8 cellular contexts compared by ENCODE assay signal in the genomic region with DNA sequence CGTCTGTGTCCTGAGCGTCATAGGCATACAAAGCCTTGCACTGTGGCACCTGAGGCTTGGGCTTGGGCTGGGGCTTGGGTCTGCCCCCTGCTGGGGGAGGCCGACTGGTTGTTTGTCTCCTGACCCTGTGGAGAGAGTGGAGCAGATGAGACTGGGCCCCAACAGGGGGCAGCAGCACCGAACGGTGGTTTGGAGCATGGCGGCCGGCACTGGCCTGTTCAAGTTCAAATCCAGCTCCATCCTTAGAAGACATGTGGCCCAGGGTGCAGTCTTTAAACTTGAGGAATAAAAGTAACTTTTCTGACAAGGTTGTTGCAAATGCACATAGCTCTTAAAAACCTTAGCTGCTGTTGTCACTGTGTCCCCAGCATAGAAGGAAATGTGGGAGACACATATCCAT. TPM values are rescaled to one million over a fixed set of nuclear protein-coding genes. Genes with fewer than 3 reads are reported as not detected.
DNase-seq lines count a peak whose midpoint lies in the region; ATAC-seq, FAIRE-seq and TF ChIP-seq lines count a peak whose summit lies in the region.

No MANE protein-coding gene starts in this region.

- H3K27me3 Mint-ChIP-seq in activated CD4-positive, alpha-beta T cell treated with anti-CD3 and anti-CD28 coated beads, Interleukin-2, amount 10 ng/mL, durations not matched to agents 24 days and 14 days = no peaks in the 10 kb centered on the region
- no peaks in the 10 kb centered on the region for H3K27me3 Mint-ChIP-seq in natural killer cell treated with Interleukin-12 subunit alpha and Interleukin-12 subunit beta and Interleukin-15 and Interleukin-18, amount 100 ng/mL, for 72 hours

- CTCF ChIA-PET in H1 (lab: Charles Lee; ENCODE audit: partially characterized antibody) = interaction anchor here (0.7 to 2.2 kb wide), 17 partner anchors 9 to 922 kb away, joined by 3 to 10 read pairs (median 4); no protein-coding TSS in a partner anchor

- peak overlapping the region; percentile 73 for H3K27ac Mint-ChIP-seq in activated CD4-positive, alpha-beta T cell treated with anti-CD3 and anti-CD28 coated beads, Interleukin-2, amount 10 ng/mL, durations not matched to agents 24 days and 14 days
- no peak overlapping the region for H3K27ac Mint-ChIP-seq in natural killer cell treated with Interleukin-12 subunit alpha and Interleukin-12 subunit beta and Interleukin-15 and Interleukin-18, amount 100 ng/mL, for 72 hours

- 0 out of 2 replicates have a peak, but pooled peaks cover 3% of the 10 kb centered on the region for H3K79me1 ChIP-seq in H1 (ENCODE audit: low read depth, low read length)

- no peak overlapping the region for H3K4me3 ChIP-seq in AG10803 (ENCODE audit: low read length)
- H3K4me3 ChIP-seq in MM.1S (ENCODE audit: low read length) = no peak overlapping the region
- no peak overlapping the region for H3K4me3 ChIP-seq in H1 (ENCODE audit: extremely low read depth in 1 of 4, insufficient read depth in 2 of 4, low read depth in 3 of 4, low read length in 4 of 4)
- no peak overlapping the region for H3K4me3 ChIP-seq in uterus

- H3F3A ChIP-seq in MM.1S (ENCODE audit: insufficient read depth, low read length) = no peaks in the 10 kb centered on the region

- no peaks in the 10 kb centered on the region for H3K9me3 Mint-ChIP-seq in activated CD4-positive, alpha-beta T cell treated with anti-CD3 and anti-CD28 coated beads, Interleukin-2, amount 10 ng/mL, durations not matched to agents 24 days and 14 days
- H3K9me3 Mint-ChIP-seq in natural killer cell treated with Interleukin-12 subunit alpha and Interleukin-12 subunit beta and Interleukin-15 and Interleukin-18, amount 100 ng/mL, for 72 hours = no peaks in the 10 kb centered on the region

- POLR2A ChIA-PET in H1 (lab: Charles Lee; ENCODE audit: partially characterized antibody) = interaction anchor here (0.6 to 1.2 kb wide), 3 partner anchors 12 to 254 kb away, joined by 3 to 6 read pairs (median 3); no protein-coding TSS in a partner anchor

- WGBS in H1 (ENCODE audit: extremely low coverage in 1 of 2, insufficient coverage in 1 of 2, insufficient read length in 1 of 2, insufficient replicate concordance in 2 of 2, low coverage in 1 of 2, low lambda C conversion rate in 2 of 2, missing lambda C conversion rate in 1 of 2), 2 experiments = 86% methylated on average over 7 of the region's 7 CpGs; no CpG with 5 or more reads in 1 of the 2 experiments

- no peak overlapping the region for H2AFZ ChIP-seq in MM.1S (ENCODE audit: low read length)
- H2AFZ ChIP-seq in H1 (ENCODE audit: low read length) = no peak overlapping the region

- H3K9ac ChIP-seq in MM.1S (ENCODE audit: low read length) (no peak overlapping the region), H1 (replicated peaks in 1 of 4; ENCODE audit: extremely low read depth in 1 of 4, low read depth in 3 of 4, low read length in 3 of 4) (no peak overlapping the region)

- no peak overlapping the region for H2BK120ac ChIP-seq in H1 (replicated peaks; ENCODE audit: low read depth, low read length)

- peak overlapping the region; percentile 8 for H3K4me3 Mint-ChIP-seq in activated CD4-positive, alpha-beta T cell treated with anti-CD3 and anti-CD28 coated beads, Interleukin-2, amount 10 ng/mL, durations not matched to agents 24 days and 14 days
- H3K4me3 Mint-ChIP-seq in natural killer cell treated with Interleukin-12 subunit alpha and Interleukin-12 subunit beta and Interleukin-15 and Interleukin-18, amount 100 ng/mL, for 72 hours = no peak overlapping the region

- H3K36me3 Mint-ChIP-seq in activated CD4-positive, alpha-beta T cell treated with anti-CD3 and anti-CD28 coated beads, Interleukin-2, amount 10 ng/mL, durations not matched to agents 24 days and 14 days (ENCODE audit: low read depth) = peaks cover 58% of the 10 kb centered on the region
- H3K36me3 Mint-ChIP-seq in natural killer cell treated with Interleukin-12 subunit alpha and Interleukin-12 subunit beta and Interleukin-15 and Interleukin-18, amount 100 ng/mL, for 72 hours = no peaks in the 10 kb centered on the region

- H3K27me3 ChIP-seq in MM.1S (replicated peaks; ENCODE audit: insufficient read depth, low read length) = no peaks in the 10 kb centered on the region
- no peaks in the 10 kb centered on the region for H3K27me3 ChIP-seq in H1 (replicated peaks in 1 of 4; ENCODE audit: control insufficient read depth in 3 of 4, extremely low read depth in 1 of 4, insufficient read depth in 3 of 4, low read length in 3 of 4)
- no peaks in the 10 kb centered on the region for H3K27me3 ChIP-seq in uterus

- H3K23ac ChIP-seq in H1 (ENCODE audit: insufficient read length) = no peak overlapping the region

- H4K20me1 ChIP-seq in MM.1S (ENCODE audit: insufficient read depth, low read length) (no peaks in the 10 kb centered on the region), H1 (replicated peaks in 1 of 2; ENCODE audit: control insufficient read depth in 1 of 2, insufficient read depth in 2 of 2, low read length in 2 of 2) (no peaks in the 10 kb centered on the region)

- no peaks in the 10 kb centered on the region for H3K9me2 ChIP-seq in MM.1S (replicated peaks; ENCODE audit: insufficient read depth, low read length)

- peak; percentile 44 for TF ChIP-seq CTCF in AG10803 (conservative IDR thresholded peaks at IDR 0.05; ENCODE audit: low read length)
- TF ChIP-seq CTCF in MM.1S (IDR thresholded peaks at IDR 0.05; ENCODE audit: low read length) = peak; percentile 71
- peak; percentile 76 to 97 (median 81) for TF ChIP-seq CTCF in H1 (IDR thresholded peaks at IDR 0.05; ENCODE audit: control extremely low read depth in 1 of 3, insufficient read depth in 1 of 3, low read depth in 1 of 3, low read length in 3 of 3)
- TF ChIP-seq CTCF in uterus (IDR thresholded peaks at IDR 0.05) = peak in 3 of 4 experiments; percentile 25 to 35 (median 31)

- H3K23me2 ChIP-seq in H1 (ENCODE audit: low read depth, low read length) = no peaks in the 10 kb centered on the region; the same call in 1 of the 2 replicates

- H2BK15ac ChIP-seq in H1 (ENCODE audit: low read length) = no peak overlapping the region

- H3K36me3 ChIP-seq in MM.1S (replicated peaks; ENCODE audit: insufficient read depth, low read length) (peaks cover 3% of the 10 kb centered on the region), H1 (ENCODE audit: control insufficient read depth in 2 of 4, insufficient read depth in 4 of 4, low read length in 3 of 4) (peaks cover 9 to 49% (median 27%) of the 10 kb centered on the region in 4 experiments), uterus (no peaks in the 10 kb centered on the region)

- H2BK20ac ChIP-seq in H1 (ENCODE audit: low read length) = no peak overlapping the region

- TF ChIP-seq RAD21 in H1 (IDR thresholded peaks at IDR 0.05 in 1 of 2, conservative IDR thresholded peaks at IDR 0.05 in 1 of 2; ENCODE audit: low read depth in 2 of 2, low read length in 2 of 2) = peak; percentile 52 to 65

- H4K5ac ChIP-seq in H1 (ENCODE audit: insufficient read length, low read depth, low read length) = no peak overlapping the region

- H3K4ac ChIP-seq in H1 (replicated peaks; ENCODE audit: insufficient read length, low read depth, low read length) = no peak overlapping the region

- H3K18ac ChIP-seq in H1 (ENCODE audit: extremely low read depth, low read length) = no peak overlapping the region

- no peak overlapping the region for H3K14ac ChIP-seq in H1 (ENCODE audit: insufficient read length)

- ATAC-seq in natural killer cell treated with Interleukin-12 subunit alpha and Interleukin-12 subunit beta and Interleukin-15 and Interleukin-18, amount 100 ng/mL, for 72 hours = peak; percentile 75 to 78
- no peak for ATAC-seq in HG03039 (IDR thresholded peaks at IDR 0.05; ENCODE audit: unreplicated experiment)

- no peaks in the 10 kb centered on the region for H3K9me3 ChIP-seq in MM.1S (replicated peaks; ENCODE audit: insufficient read depth, low read length)
- H3K9me3 ChIP-seq in H1 (ENCODE audit: insufficient read depth in 2 of 2, low read depth in 1 of 2, low read length in 1 of 2) = no peaks in the 10 kb centered on the region
- no peaks in the 10 kb centered on the region for H3K9me3 ChIP-seq in uterus

- no peak overlapping the region for H4K8ac ChIP-seq in H1 (ENCODE audit: extremely low read depth, insufficient read depth, low read length)

- no peak overlapping the region for H3K4me2 ChIP-seq in MM.1S (ENCODE audit: low read depth, low read length)
- H3K4me2 ChIP-seq in H1 (ENCODE audit: insufficient read depth in 1 of 2, low read depth in 2 of 2, low read length in 2 of 2) = no peak overlapping the region

- DNase-seq in AG10803 (ENCODE audit: low read depth) = peak; percentile 24
- DNase-seq in GM19238 (ENCODE audit: insufficient read length, low spot score) = peak; percentile 72
- DNase-seq in MM.1S = peak; percentile 67
- peak; percentile 84 for DNase-seq in activated CD4-positive, alpha-beta T cell treated with anti-CD3 and anti-CD28 coated beads, Interleukin-2, amount 10 ng/mL, durations not matched to agents 24 days and 14 days
- peak; percentile 66 to 83 for DNase-seq in H1 (ENCODE audit: low read depth in 1 of 2, low spot score in 2 of 2)
- DNase-seq in natural killer cell treated with Interleukin-12 subunit alpha and Interleukin-12 subunit beta and Interleukin-15 and Interleukin-18, amount 100 ng/mL, for 72 hours (ENCODE audit: low spot score) = no peak
- DNase-seq in uterus = peak in 1 of 2 donors; percentile 20

- H2BK5ac ChIP-seq in H1 (ENCODE audit: low read depth, low read length) = no peak overlapping the region

- H2BK12ac ChIP-seq in H1 (ENCODE audit: low read depth, low read length) = no peak overlapping the region

- H4K91ac ChIP-seq in H1 (replicated peaks; ENCODE audit: insufficient read length, low read length) = no peak overlapping the region

- peaks cover 42% of the 10 kb centered on the region for H3K4me1 Mint-ChIP-seq in activated CD4-positive, alpha-beta T cell treated with anti-CD3 and anti-CD28 coated beads, Interleukin-2, amount 10 ng/mL, durations not matched to agents 24 days and 14 days
- H3K4me1 Mint-ChIP-seq in natural killer cell treated with Interleukin-12 subunit alpha and Interleukin-12 subunit beta and Interleukin-15 and Interleukin-18, amount 100 ng/mL, for 72 hours (ENCODE audit: low read depth in 2 of 2) = peaks cover 7 to 9% of the 10 kb centered on the region in 2 donors

- TF ChIP-seq POLR2A in H1 (IDR thresholded peaks at IDR 0.05; ENCODE audit: control extremely low read depth in 1 of 2, low read depth in 2 of 2, low read length in 2 of 2) (no peak), uterus (IDR thresholded peaks at IDR 0.05) (no peak)

- H3K79me2 ChIP-seq in MM.1S (ENCODE audit: low read length) (no peaks in the 10 kb centered on the region), H1 (ENCODE audit: control insufficient read depth in 1 of 2, insufficient read depth in 2 of 2, low read length in 2 of 2) (no peaks in the 10 kb centered on the region)

- no peak overlapping the region for H3K56ac ChIP-seq in H1 (replicated peaks; ENCODE audit: insufficient read length, low read depth, low read length)

- H3K27ac ChIP-seq in MM.1S (ENCODE audit: low read length) (no peak overlapping the region), H1 (ENCODE audit: low read depth, low read length) (no peak overlapping the region), uterus (no peak overlapping the region)

- no peak overlapping the region for H2AK5ac ChIP-seq in H1 (ENCODE audit: low read depth, low read length)

- H3K4me1 ChIP-seq in MM.1S (ENCODE audit: low read length) = no peaks in the 10 kb centered on the region
- no peaks in the 10 kb centered on the region for H3K4me1 ChIP-seq in H1 (replicated peaks in 1 of 4; ENCODE audit: control insufficient read depth in 3 of 4, insufficient read depth in 4 of 4, low read length in 3 of 4)
- H3K4me1 ChIP-seq in uterus = no peaks in the 10 kb centered on the region

- peak; percentile 32 for FAIRE-seq in H1 (lab: Jason Lieb, UNC)

- TF ChIP-seq EP300 in H1 (IDR thresholded peaks at IDR 0.05; ENCODE audit: borderline replicate concordance in 1 of 2, low read depth in 2 of 2, low read length in 2 of 2) = no peak

- intact Hi-C loops in activated CD4-positive, alpha-beta T cell treated with anti-CD3 and anti-CD28 coated beads, Interleukin-2, amount 10 ng/mL, durations not matched to agents 24 days and 14 days (cut with micrococcal nuclease) = loop anchor here (5.0 kb wide), 1 partner anchor 156 kb away; no protein-coding TSS in a partner anchor
- intact Hi-C loops in uterus (cut with DNase I; ENCODE audit: low total_unique reads) = no loop called here

RNA-seq across cellular contexts. Expression of a gene that starts 33.3 kb away (rescaled TPM):
- 38.6 and 39.2 TPM in 2 replicates for total RNA-seq in activated CD4-positive, alpha-beta T cell treated with anti-CD3 and anti-CD28 coated beads, Interleukin-2, amount 10 ng/mL, durations not matched to agents 24 days and 14 days
- total RNA-seq in H1 (2021; fragmentation: NEBNext Ultra II Directional; extraction: Animal tissue kit (Norgen Biotek cat#: 25700)) = 92.1 and 93.6 TPM in 2 replicates
- polyA plus RNA-seq in H1 (2011; rRNA removed) = 70.7 and 76.0 TPM in 2 replicates
- 112 TPM for polyA plus RNA-seq in H1 (2011; cell fraction: cytosol; rRNA removed)
- 37.2 TPM for polyA plus RNA-seq in H1 (2011; cell fraction: nucleus; rRNA removed)
- polyA plus RNA-seq in H1 (2012, experiment 1 of 2) = 92.3 to 131 TPM (median 97.7 TPM) in 4 replicates
- 29.6 TPM for polyA plus RNA-seq in H1 (2012, experiment 2 of 2)
- polyA plus RNA-seq in H1 (2013, experiment 1 of 2) = 80.0 TPM
- polyA plus RNA-seq in H1 (2013, experiment 2 of 2) = 75.3 TPM
- 65.5 and 66.2 TPM in 2 replicates for polyA minus RNA-seq in H1 (2011; rRNA and poly(A)+ RNA removed)
- 61.4 TPM for polyA minus RNA-seq in H1 (2011; cell fraction: cytosol; rRNA and poly(A)+ RNA removed)
- polyA minus RNA-seq in H1 (2011; cell fraction: nucleus; rRNA and poly(A)+ RNA removed) = 44.7 TPM
- 10 to 100 TPM; 28.8 to 41.8 TPM for total RNA-seq in natural killer cell treated with Interleukin-12 subunit alpha and Interleukin-12 subunit beta and Interleukin-15 and Interleukin-18, amount 100 ng/mL, for 72 hours
- total RNA-seq in uterus = 10 to 100 TPM in 1 of 4 donors, 1 to 10 TPM in 1, not detected in 2; 1.5 to 21.8 TPM

Comparison
In these comparisons a context has a peak if more than half of its experiments do, and no peak if none do; other contexts are left out.
1. CTCF ChIP-seq: peak in every context shown above with its lines; median percentile 81 in H1; 71 in MM.1S; 44 in AG10803; 31 in uterus.